5 cellular contexts compared by ENCODE assay signal in the genomic region with DNA sequence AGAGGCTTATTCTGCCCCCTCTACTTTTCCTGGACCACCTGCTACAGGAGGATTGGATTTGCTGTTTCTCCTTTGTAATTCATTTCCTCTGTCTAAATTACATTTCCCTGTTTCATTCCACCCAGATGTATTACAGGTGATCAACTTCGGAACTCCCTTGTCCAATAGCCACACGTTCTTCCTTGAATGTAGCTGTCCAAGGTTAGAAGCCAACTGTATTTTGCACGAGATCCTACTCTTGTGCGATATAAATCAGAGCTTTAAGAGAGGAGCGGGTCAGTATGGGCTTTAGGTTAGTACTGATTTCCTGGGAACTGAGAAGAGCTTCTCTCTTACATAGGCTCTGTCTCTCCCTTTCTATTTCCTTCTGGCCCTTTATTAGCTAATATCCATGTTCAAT.
TF ChIP-seq lines count a peak whose summit lies in the region.

No MANE protein-coding gene starts in this region.

TF ChIP-seq in SK-N-SH, 30 proteins besides CTCF, POLR2A, EP300 and RAD21:
- TF ChIP-seq TAF1 (IDR thresholded peaks at IDR 0.05; ENCODE audit: borderline replicate concordance, low read depth, low read length) (no peak), RCOR1 (IDR thresholded peaks at IDR 0.05; ENCODE audit: low read length) (no peak), SMC3 (IDR thresholded peaks at IDR 0.05; ENCODE audit: low read depth, low read length) (no peak), POLR2AphosphoS5 (IDR thresholded peaks at IDR 0.05; ENCODE audit: low read depth, low read length) (no peak), JUND (IDR thresholded peaks at IDR 0.05) (no peak)
- TF ChIP-seq, protein P1, sequence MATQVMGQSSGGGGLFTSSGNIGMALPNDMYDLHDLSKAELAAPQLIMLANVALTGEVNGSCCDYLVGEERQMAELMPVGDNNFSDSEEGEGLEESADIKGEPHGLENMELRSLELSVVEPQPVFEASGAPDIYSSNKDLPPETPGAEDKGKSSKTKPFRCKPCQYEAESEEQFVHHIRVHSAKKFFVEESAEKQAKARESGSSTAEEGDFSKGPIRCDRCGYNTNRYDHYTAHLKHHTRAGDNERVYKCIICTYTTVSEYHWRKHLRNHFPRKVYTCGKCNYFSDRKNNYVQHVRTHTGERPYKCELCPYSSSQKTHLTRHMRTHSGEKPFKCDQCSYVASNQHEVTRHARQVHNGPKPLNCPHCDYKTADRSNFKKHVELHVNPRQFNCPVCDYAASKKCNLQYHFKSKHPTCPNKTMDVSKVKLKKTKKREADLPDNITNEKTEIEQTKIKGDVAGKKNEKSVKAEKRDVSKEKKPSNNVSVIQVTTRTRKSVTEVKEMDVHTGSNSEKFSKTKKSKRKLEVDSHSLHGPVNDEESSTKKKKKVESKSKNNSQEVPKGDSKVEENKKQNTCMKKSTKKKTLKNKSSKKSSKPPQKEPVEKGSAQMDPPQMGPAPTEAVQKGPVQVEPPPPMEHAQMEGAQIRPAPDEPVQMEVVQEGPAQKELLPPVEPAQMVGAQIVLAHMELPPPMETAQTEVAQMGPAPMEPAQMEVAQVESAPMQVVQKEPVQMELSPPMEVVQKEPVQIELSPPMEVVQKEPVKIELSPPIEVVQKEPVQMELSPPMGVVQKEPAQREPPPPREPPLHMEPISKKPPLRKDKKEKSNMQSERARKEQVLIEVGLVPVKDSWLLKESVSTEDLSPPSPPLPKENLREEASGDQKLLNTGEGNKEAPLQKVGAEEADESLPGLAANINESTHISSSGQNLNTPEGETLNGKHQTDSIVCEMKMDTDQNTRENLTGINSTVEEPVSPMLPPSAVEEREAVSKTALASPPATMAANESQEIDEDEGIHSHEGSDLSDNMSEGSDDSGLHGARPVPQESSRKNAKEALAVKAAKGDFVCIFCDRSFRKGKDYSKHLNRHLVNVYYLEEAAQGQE (IDR thresholded peaks at IDR 0.05; ENCODE audit: low read depth, low read length), result peak; percentile 56; the same call in 1 of the 2 replicates
TF ChIP-seq in SK-N-SH: peak in this region for 1.

TF ChIP-seq in SK-N-SH treated with all-trans-retinoic acid at 6 μM for 48 hours, 23 proteins besides CTCF, POLR2A, EP300 and RAD21 (continued from another document and continues in another):
- TF ChIP-seq, protein P2, sequence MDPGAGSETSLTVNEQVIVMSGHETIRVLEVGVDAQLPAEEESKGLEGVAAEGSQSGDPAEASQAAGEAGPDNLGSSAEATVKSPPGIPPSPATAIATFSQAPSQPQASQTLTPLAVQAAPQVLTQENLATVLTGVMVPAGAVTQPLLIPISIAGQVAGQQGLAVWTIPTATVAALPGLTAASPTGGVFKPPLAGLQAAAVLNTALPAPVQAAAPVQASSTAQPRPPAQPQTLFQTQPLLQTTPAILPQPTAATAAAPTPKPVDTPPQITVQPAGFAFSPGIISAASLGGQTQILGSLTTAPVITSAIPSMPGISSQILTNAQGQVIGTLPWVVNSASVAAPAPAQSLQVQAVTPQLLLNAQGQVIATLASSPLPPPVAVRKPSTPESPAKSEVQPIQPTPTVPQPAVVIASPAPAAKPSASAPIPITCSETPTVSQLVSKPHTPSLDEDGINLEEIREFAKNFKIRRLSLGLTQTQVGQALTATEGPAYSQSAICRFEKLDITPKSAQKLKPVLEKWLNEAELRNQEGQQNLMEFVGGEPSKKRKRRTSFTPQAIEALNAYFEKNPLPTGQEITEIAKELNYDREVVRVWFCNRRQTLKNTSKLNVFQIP (CRISPR knock-in tag; IDR thresholded peaks at IDR 0.05; ENCODE audit: borderline replicate concordance, low read depth), result no peak
- TF ChIP-seq, protein P3, sequence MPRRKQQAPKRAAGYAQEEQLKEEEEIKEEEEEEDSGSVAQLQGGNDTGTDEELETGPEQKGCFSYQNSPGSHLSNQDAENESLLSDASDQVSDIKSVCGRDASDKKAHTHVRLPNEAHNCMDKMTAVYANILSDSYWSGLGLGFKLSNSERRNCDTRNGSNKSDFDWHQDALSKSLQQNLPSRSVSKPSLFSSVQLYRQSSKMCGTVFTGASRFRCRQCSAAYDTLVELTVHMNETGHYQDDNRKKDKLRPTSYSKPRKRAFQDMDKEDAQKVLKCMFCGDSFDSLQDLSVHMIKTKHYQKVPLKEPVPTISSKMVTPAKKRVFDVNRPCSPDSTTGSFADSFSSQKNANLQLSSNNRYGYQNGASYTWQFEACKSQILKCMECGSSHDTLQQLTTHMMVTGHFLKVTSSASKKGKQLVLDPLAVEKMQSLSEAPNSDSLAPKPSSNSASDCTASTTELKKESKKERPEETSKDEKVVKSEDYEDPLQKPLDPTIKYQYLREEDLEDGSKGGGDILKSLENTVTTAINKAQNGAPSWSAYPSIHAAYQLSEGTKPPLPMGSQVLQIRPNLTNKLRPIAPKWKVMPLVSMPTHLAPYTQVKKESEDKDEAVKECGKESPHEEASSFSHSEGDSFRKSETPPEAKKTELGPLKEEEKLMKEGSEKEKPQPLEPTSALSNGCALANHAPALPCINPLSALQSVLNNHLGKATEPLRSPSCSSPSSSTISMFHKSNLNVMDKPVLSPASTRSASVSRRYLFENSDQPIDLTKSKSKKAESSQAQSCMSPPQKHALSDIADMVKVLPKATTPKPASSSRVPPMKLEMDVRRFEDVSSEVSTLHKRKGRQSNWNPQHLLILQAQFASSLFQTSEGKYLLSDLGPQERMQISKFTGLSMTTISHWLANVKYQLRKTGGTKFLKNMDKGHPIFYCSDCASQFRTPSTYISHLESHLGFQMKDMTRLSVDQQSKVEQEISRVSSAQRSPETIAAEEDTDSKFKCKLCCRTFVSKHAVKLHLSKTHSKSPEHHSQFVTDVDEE (CRISPR knock-in tag; IDR thresholded peaks at IDR 0.05), result no peak

TF ChIP-seq in HEK293, 187 proteins besides CTCF, POLR2A, EP300 and RAD21:
- TF ChIP-seq, protein P4, sequence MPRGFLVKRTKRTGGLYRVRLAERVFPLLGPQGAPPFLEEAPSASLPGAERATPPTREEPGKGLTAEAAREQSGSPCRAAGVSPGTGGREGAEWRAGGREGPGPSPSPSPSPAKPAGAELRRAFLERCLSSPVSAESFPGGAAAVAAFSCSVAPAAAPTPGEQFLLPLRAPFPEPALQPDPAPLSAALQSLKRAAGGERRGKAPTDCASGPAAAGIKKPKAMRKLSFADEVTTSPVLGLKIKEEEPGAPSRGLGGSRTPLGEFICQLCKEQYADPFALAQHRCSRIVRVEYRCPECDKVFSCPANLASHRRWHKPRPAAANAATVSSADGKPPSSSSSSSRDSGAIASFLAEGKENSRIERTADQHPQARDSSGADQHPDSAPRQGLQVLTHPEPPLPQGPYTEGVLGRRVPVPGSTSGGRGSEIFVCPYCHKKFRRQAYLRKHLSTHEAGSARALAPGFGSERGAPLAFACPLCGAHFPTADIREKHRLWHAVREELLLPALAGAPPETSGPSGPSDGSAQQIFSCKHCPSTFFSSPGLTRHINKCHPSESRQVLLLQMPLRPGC (tag by site-specific recombination; IDR thresholded peaks at IDR 0.05), result no peak
- TF ChIP-seq, protein P1 (tag by site-specific recombination; IDR thresholded peaks at IDR 0.05), result 0 out of 2 replicates have a peak, but pooled peaks have one; percentile 23
- no peak for TF ChIP-seq ZNF701 (tag by site-specific recombination; IDR thresholded peaks at IDR 0.05)

TF ChIP-seq in K562, 482 proteins besides CTCF, POLR2A, EP300 and RAD21:
- TF ChIP-seq, protein P5, sequence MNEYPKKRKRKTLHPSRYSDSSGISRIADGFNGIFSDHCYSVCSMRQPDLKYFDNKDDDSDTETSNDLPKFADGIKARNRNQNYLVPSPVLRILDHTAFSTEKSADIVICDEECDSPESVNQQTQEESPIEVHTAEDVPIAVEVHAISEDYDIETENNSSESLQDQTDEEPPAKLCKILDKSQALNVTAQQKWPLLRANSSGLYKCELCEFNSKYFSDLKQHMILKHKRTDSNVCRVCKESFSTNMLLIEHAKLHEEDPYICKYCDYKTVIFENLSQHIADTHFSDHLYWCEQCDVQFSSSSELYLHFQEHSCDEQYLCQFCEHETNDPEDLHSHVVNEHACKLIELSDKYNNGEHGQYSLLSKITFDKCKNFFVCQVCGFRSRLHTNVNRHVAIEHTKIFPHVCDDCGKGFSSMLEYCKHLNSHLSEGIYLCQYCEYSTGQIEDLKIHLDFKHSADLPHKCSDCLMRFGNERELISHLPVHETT (CRISPR knock-in tag; conservative IDR thresholded peaks at IDR 0.05 in 1 of 2, IDR thresholded peaks at IDR 0.05 in 1 of 2), result no peak
- TF ChIP-seq EHMT2 (IDR thresholded peaks at IDR 0.05), result peak; percentile 72

TF ChIP-seq in WTC11, 78 proteins besides CTCF, POLR2A, EP300 and RAD21 (continued from another document and continues in another):
- TF ChIP-seq, protein P6, sequence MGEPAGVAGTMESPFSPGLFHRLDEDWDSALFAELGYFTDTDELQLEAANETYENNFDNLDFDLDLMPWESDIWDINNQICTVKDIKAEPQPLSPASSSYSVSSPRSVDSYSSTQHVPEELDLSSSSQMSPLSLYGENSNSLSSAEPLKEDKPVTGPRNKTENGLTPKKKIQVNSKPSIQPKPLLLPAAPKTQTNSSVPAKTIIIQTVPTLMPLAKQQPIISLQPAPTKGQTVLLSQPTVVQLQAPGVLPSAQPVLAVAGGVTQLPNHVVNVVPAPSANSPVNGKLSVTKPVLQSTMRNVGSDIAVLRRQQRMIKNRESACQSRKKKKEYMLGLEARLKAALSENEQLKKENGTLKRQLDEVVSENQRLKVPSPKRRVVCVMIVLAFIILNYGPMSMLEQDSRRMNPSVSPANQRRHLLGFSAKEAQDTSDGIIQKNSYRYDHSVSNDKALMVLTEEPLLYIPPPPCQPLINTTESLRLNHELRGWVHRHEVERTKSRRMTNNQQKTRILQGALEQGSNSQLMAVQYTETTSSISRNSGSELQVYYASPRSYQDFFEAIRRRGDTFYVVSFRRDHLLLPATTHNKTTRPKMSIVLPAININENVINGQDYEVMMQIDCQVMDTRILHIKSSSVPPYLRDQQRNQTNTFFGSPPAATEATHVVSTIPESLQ (CRISPR knock-in tag; IDR thresholded peaks at IDR 0.05), result no peak
- TF ChIP-seq, protein P7, sequence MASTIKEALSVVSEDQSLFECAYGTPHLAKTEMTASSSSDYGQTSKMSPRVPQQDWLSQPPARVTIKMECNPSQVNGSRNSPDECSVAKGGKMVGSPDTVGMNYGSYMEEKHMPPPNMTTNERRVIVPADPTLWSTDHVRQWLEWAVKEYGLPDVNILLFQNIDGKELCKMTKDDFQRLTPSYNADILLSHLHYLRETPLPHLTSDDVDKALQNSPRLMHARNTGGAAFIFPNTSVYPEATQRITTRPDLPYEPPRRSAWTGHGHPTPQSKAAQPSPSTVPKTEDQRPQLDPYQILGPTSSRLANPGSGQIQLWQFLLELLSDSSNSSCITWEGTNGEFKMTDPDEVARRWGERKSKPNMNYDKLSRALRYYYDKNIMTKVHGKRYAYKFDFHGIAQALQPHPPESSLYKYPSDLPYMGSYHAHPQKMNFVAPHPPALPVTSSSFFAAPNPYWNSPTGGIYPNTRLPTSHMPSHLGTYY (CRISPR knock-in tag; IDR thresholded peaks at IDR 0.05), result no peak
- TF ChIP-seq CREB1 (CRISPR knock-in tag; IDR thresholded peaks at IDR 0.05) (no peak), ZBTB21 (CRISPR knock-in tag; IDR thresholded peaks at IDR 0.05; ENCODE audit: borderline replicate concordance) (no peak), CREM (CRISPR knock-in tag; IDR thresholded peaks at IDR 0.05) (no peak), TP53 (CRISPR knock-in tag; IDR thresholded peaks at IDR 0.05) (no peak), NR1H2 (CRISPR knock-in tag; IDR thresholded peaks at IDR 0.05) (no peak), HMGA2 (CRISPR knock-in tag; IDR thresholded peaks at IDR 0.05) (no peak), MYBL2 (CRISPR knock-in tag; IDR thresholded peaks at IDR 0.05) (no peak), ZNF671 (CRISPR knock-in tag; IDR thresholded peaks at IDR 0.05) (no peak), PRRX2 (CRISPR knock-in tag; IDR thresholded peaks at IDR 0.05) (no peak)
- TF ChIP-seq, protein P8, sequence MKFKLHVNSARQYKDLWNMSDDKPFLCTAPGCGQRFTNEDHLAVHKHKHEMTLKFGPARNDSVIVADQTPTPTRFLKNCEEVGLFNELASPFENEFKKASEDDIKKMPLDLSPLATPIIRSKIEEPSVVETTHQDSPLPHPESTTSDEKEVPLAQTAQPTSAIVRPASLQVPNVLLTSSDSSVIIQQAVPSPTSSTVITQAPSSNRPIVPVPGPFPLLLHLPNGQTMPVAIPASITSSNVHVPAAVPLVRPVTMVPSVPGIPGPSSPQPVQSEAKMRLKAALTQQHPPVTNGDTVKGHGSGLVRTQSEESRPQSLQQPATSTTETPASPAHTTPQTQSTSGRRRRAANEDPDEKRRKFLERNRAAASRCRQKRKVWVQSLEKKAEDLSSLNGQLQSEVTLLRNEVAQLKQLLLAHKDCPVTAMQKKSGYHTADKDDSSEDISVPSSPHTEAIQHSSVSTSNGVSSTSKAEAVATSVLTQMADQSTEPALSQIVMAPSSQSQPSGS (CRISPR knock-in tag; IDR thresholded peaks at IDR 0.05; ENCODE audit: borderline replicate concordance, low read depth), result no peak
- TF ChIP-seq, protein P9, sequence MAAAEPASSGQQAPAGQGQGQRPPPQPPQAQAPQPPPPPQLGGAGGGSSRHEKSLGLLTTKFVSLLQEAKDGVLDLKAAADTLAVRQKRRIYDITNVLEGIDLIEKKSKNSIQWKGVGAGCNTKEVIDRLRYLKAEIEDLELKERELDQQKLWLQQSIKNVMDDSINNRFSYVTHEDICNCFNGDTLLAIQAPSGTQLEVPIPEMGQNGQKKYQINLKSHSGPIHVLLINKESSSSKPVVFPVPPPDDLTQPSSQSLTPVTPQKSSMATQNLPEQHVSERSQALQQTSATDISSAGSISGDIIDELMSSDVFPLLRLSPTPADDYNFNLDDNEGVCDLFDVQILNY (CRISPR knock-in tag; IDR thresholded peaks at IDR 0.05), result no peak
- TF ChIP-seq, protein P10, sequence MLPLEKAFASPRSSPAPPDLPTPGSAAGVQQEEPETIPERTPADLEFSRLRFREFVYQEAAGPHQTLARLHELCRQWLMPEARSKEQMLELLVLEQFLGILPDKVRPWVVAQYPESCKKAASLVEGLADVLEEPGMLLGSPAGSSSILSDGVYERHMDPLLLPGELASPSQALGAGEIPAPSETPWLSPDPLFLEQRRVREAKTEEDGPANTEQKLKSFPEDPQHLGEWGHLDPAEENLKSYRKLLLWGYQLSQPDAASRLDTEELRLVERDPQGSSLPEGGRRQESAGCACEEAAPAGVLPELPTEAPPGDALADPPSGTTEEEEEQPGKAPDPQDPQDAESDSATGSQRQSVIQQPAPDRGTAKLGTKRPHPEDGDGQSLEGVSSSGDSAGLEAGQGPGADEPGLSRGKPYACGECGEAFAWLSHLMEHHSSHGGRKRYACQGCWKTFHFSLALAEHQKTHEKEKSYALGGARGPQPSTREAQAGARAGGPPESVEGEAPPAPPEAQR (CRISPR knock-in tag; IDR thresholded peaks at IDR 0.05), result no peak
